Comparison of ENCODE assay signal across 14 cellular contexts in genomic region chr11:13461291-13461690, GRCh38. TPM values are rescaled to one million over a fixed set of nuclear protein-coding genes. Genes with fewer than 3 reads are reported as not detected.
DNase-seq lines count a peak whose midpoint lies in the region; ATAC-seq and TF ChIP-seq lines count a peak whose summit lies in the region.
"Had no signal": no experiment of that assay in that cellular context is flagged by ENCODE, and none has a peak within 500 bp of the region (broad histone marks: within the 10 kb centered on the region; RNA-seq: fewer than 3 reads in every experiment).

No MANE protein-coding gene starts in this region.

- H3K9me3 Mint-ChIP-seq in CD4-positive, CD25-positive, alpha-beta regulatory T cell: no peaks in the 10 kb centered on the region
- H3K9me3 Mint-ChIP-seq in HFFc6: no peaks in the 10 kb centered on the region
- no peaks in the 10 kb centered on the region for H3K9me3 Mint-ChIP-seq in activated naive CD8-positive, alpha-beta T cell treated with anti-CD3 and anti-CD28 coated beads for 36 hours

- no peaks in the 10 kb centered on the region for H3K27me3 ChIP-seq in CD4-positive, CD25-positive, alpha-beta regulatory T cell (ENCODE audit: control insufficient read depth, insufficient read depth, low read length)
- H3K27me3 ChIP-seq: dorsolateral prefrontal cortex had no signal

- TF ChIP-seq CTCF in HFFc6 (IDR thresholded peaks at IDR 0.05): no peak

- H3K27ac ChIP-seq in CD4-positive, CD25-positive, alpha-beta regulatory T cell (ENCODE audit: insufficient read depth, low read length, poor library complexity, severe bottlenecking): no peak overlapping the region
- no peak overlapping the region for H3K27ac ChIP-seq in mesodermal cell (ENCODE audit: low read depth, low read length, severe bottlenecking)
- H3K27ac ChIP-seq: psoas muscle had no signal

- H3K4me1 ChIP-seq in CD4-positive, CD25-positive, alpha-beta regulatory T cell (ENCODE audit: control insufficient read depth, insufficient read depth, low read length, poor library complexity, severe bottlenecking): peaks cover 26% of the 10 kb centered on the region
- peaks cover 12% of the 10 kb centered on the region for H3K4me1 ChIP-seq in mesodermal cell (ENCODE audit: control insufficient read depth, insufficient read depth, low read length, poor library complexity, severe bottlenecking)

- peak overlapping the region; percentile 98 to 100 (median 99) for H3K4me3 Mint-ChIP-seq in CD4-positive, CD25-positive, alpha-beta regulatory T cell
- peak overlapping the region; percentile 97 for H3K4me3 Mint-ChIP-seq in HFFc6
- H3K4me3 Mint-ChIP-seq in activated naive CD8-positive, alpha-beta T cell treated with anti-CD3 and anti-CD28 coated beads for 36 hours: peak overlapping the region; percentile 99

- H3K27me3 Mint-ChIP-seq in CD4-positive, CD25-positive, alpha-beta regulatory T cell: peaks cover 6% of the 10 kb centered on the region
- no peaks in the 10 kb centered on the region for H3K27me3 Mint-ChIP-seq in HFFc6 (ENCODE audit: insufficient read depth)
- no peaks in the 10 kb centered on the region for H3K27me3 Mint-ChIP-seq in activated naive CD8-positive, alpha-beta T cell treated with anti-CD3 and anti-CD28 coated beads for 36 hours

- 87 to 94% methylated on average over 2 to 3 of the region's 3 CpGs for WGBS in mesodermal cell (ENCODE audit: insufficient coverage in 2 of 2), 2 experiments

- peaks cover 14% of the 10 kb centered on the region for H3K36me3 Mint-ChIP-seq in CD4-positive, CD25-positive, alpha-beta regulatory T cell
- H3K36me3 Mint-ChIP-seq in HFFc6 (ENCODE audit: low read depth): peaks cover 14% of the 10 kb centered on the region
- H3K36me3 Mint-ChIP-seq in activated naive CD8-positive, alpha-beta T cell treated with anti-CD3 and anti-CD28 coated beads for 36 hours: peaks cover 16% of the 10 kb centered on the region

- ATAC-seq in CD4-positive, CD25-positive, alpha-beta regulatory T cell (ENCODE audit: low read depth in 2 of 2): no peak
- ATAC-seq in HG02840 (IDR thresholded peaks at IDR 0.05; ENCODE audit: low FRiP score, unreplicated experiment) (no peak), left lobe of liver (no peak)
- ATAC-seq: left ventricle myocardium superior, psoas muscle had no signal

- H3K36me3 ChIP-seq in CD4-positive, CD25-positive, alpha-beta regulatory T cell (ENCODE audit: control insufficient read depth, insufficient read depth, low read length): no peaks in the 10 kb centered on the region
- peaks cover 10% of the 10 kb centered on the region for H3K36me3 ChIP-seq in mesodermal cell (ENCODE audit: control insufficient read depth, insufficient read depth, low read length)

- peaks cover 28 to 70% (median 52%) of the 10 kb centered on the region in 4 donors for H3K4me1 Mint-ChIP-seq in CD4-positive, CD25-positive, alpha-beta regulatory T cell
- peaks cover 44% of the 10 kb centered on the region for H3K4me1 Mint-ChIP-seq in HFFc6 (ENCODE audit: low read depth)
- peaks cover 32% of the 10 kb centered on the region for H3K4me1 Mint-ChIP-seq in activated naive CD8-positive, alpha-beta T cell treated with anti-CD3 and anti-CD28 coated beads for 36 hours

- DNase-seq in CD4-positive, CD25-positive, alpha-beta regulatory T cell: no peak
- DNase-seq in HFFc6: no peak
- no peak for DNase-seq in activated naive CD8-positive, alpha-beta T cell treated with anti-CD3 and anti-CD28 coated beads for 36 hours
- DNase-seq in NCI-H2196 (lab: John Stamatoyannopoulos, UW; ENCODE audit: unreplicated experiment): no peak
- no peak for DNase-seq in left lobe of liver (ENCODE audit: low spot score)
- no peak for DNase-seq in NCI-H2107 treated with DMSO at 0.1 percent for 48 hours (lab: John Stamatoyannopoulos, UW; ENCODE audit: unreplicated experiment)
- DNase-seq: dorsolateral prefrontal cortex; left ventricle myocardium superior; NCI-H1092 treated with DMSO at 0.1 percent for 48 hours; NCI-H526; psoas muscle; stimulated activated CD4-positive, alpha-beta T cell treated with anti-CD3 and anti-CD28 coated beads, Interleukin-4, amount 100 ng/mL, for 1 hour had no signal

- no peaks in the 10 kb centered on the region for H3K9me3 ChIP-seq in CD4-positive, CD25-positive, alpha-beta regulatory T cell (ENCODE audit: control insufficient read depth in 2 of 2, low read length in 2 of 2)
- H3K9me3 ChIP-seq in mesodermal cell (ENCODE audit: control insufficient read depth, low read length): no peaks in the 10 kb centered on the region
- H3K9me3 ChIP-seq: psoas muscle had no signal

- H3K27ac Mint-ChIP-seq in CD4-positive, CD25-positive, alpha-beta regulatory T cell: peak overlapping the region in 2 of 3 donors; percentile 36 to 98
- peak overlapping the region; percentile 98 for H3K27ac Mint-ChIP-seq in HFFc6
- no peak overlapping the region for H3K27ac Mint-ChIP-seq in activated naive CD8-positive, alpha-beta T cell treated with anti-CD3 and anti-CD28 coated beads for 36 hours

- H3K4me3 ChIP-seq in CD4-positive, CD25-positive, alpha-beta regulatory T cell (ENCODE audit: low read depth, low read length): peak overlapping the region; percentile 76
- peak overlapping the region; percentile 95 for H3K4me3 ChIP-seq in mesodermal cell (ENCODE audit: extremely low read depth, insufficient read depth, low read length, poor library complexity, severe bottlenecking)

RNA-seq across cellular contexts. Expression of gene BTBD10, which starts 1.7 kb away (rescaled TPM):
- total RNA-seq in CD4-positive, CD25-positive, alpha-beta regulatory T cell: 18.9 TPM
- 10 to 100 TPM; 12.9 to 14.2 (median 13.4) TPM for polyA plus RNA-seq in CD4-positive, CD25-positive, alpha-beta regulatory T cell
- 10 to 100 TPM; 30.3 to 37.2 (median 35.0) TPM for total RNA-seq in HFFc6 (2021; fragmentation: NEBNext Ultra II Directional; extraction: Animal tissue kit (Norgen Biotek cat#: 25700))
- 10 to 100 TPM; 18.6 to 19.5 TPM for total RNA-seq in activated naive CD8-positive, alpha-beta T cell treated with anti-CD3 and anti-CD28 coated beads for 36 hours
- polyA plus RNA-seq in mesodermal cell (2013, experiment 1 of 2): 44.1 TPM
- polyA plus RNA-seq in mesodermal cell (2013, experiment 2 of 2): 41.2 TPM
- 4.7 TPM for total RNA-seq in left lobe of liver

RNA-seq across cellular contexts. Expression of gene PTH, which starts 34.5 kb away (rescaled TPM):
- not detected for total RNA-seq in CD4-positive, CD25-positive, alpha-beta regulatory T cell
- polyA plus RNA-seq in CD4-positive, CD25-positive, alpha-beta regulatory T cell: not detected
- not detected for total RNA-seq in HFFc6 (2021; fragmentation: NEBNext Ultra II Directional; extraction: Animal tissue kit (Norgen Biotek cat#: 25700))
- total RNA-seq in activated naive CD8-positive, alpha-beta T cell treated with anti-CD3 and anti-CD28 coated beads for 36 hours: not detected
- polyA plus RNA-seq in mesodermal cell (2013, experiment 1 of 2): not detected
- polyA plus RNA-seq in mesodermal cell (2013, experiment 2 of 2): not detected
- total RNA-seq in left lobe of liver: not detected
- total RNA-seq: dorsolateral prefrontal cortex, left ventricle myocardium superior, psoas muscle had no signal
- polyA plus RNA-seq: psoas muscle had no signal
